Comparison of ENCODE assay signal across 10 cellular contexts in the genomic region with DNA sequence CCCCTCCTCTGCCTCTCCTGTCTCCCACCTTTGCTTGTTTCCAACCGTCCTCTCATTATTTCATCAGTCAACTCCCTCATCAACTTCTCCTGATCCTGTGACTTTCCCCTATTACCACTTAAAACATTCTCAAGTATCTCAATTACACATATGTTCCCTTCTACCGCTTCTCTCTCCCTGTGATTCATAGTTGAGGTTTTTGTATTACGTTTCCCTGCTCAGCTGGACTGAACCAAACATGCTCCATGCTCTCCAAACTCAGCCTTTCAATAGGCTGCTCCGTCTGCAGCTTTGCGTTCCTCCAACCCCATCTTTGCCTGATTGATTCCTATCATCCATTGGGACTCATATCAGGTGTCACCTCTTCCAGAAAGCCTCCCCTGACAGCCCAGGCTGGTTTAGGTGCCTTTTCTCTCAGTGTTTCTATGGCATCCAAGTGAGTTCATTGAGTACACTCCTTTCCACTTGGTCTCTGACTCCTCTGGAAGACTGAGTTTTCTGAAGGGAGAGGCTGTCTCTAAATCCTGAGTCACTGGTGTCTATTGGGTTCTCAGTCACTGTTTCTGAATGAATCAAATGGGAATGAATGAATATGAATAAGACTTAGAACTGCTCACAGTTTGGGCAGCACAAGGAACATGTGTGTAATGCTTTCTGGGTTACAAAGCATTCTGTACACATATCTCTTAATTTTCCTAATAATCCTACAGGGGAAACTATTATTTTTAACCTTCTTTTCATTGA. TPM values are rescaled to one million over a fixed set of nuclear protein-coding genes. Genes with fewer than 3 reads are reported as not detected.
DNase-seq lines count a peak whose midpoint lies in the region; ATAC-seq, FAIRE-seq and TF ChIP-seq lines count a peak whose summit lies in the region.
"Had no signal": no experiment of that assay in that cellular context is flagged by ENCODE, and none has a peak within 500 bp of the region (broad histone marks: within the 10 kb centered on the region; RNA-seq: fewer than 3 reads in every experiment).

No MANE protein-coding gene starts in this region.

- peak; percentile 88 for ATAC-seq in activated CD4-positive, alpha-beta T cell treated with anti-CD3 and anti-CD28 coated beads for 36 hours
- ATAC-seq in SK-N-SH treated with all-trans-retinoic acid at 6 μM for 48 hours (peak; percentile 43), natural killer cell (no peak)

- no peaks in the 10 kb centered on the region for H3K27me3 ChIP-seq in small intestine (ENCODE audit: control insufficient read depth in 2 of 2, insufficient read depth in 2 of 2, low read length in 2 of 2)

- CTCF ChIA-PET in activated CD4-positive, alpha-beta T cell treated with anti-CD3 and anti-CD28 coated beads for 36 hours (lab: Charles Lee), result no interaction called here

- H3K27me3 Mint-ChIP-seq in activated CD4-positive, alpha-beta T cell treated with anti-CD3 and anti-CD28 coated beads for 36 hours, result peaks cover 14% of the 10 kb centered on the region
- no peaks in the 10 kb centered on the region for H3K27me3 Mint-ChIP-seq in natural killer cell (ENCODE audit: low read depth in 2 of 2)

- H3K27ac Mint-ChIP-seq in activated CD4-positive, alpha-beta T cell treated with anti-CD3 and anti-CD28 coated beads for 36 hours, result no peak overlapping the region
- no peak overlapping the region for H3K27ac Mint-ChIP-seq in natural killer cell
- H3K27ac Mint-ChIP-seq: T-helper 2 cell treated with Interferon-gamma antibody and Interleukin-4, amounts not matched to agents 5 μg/mL and 100 μg/mL, for 36 hours had no signal

- H3K9me3 Mint-ChIP-seq in activated CD4-positive, alpha-beta T cell treated with anti-CD3 and anti-CD28 coated beads for 36 hours (ENCODE audit: low read depth), result no peaks in the 10 kb centered on the region
- no peaks in the 10 kb centered on the region for H3K9me3 Mint-ChIP-seq in natural killer cell
- H3K9me3 Mint-ChIP-seq: T-helper 2 cell treated with Interferon-gamma antibody and Interleukin-4, amounts not matched to agents 5 μg/mL and 100 μg/mL, for 36 hours had no signal

- POLR2A ChIA-PET in activated CD4-positive, alpha-beta T cell treated with anti-CD3 and anti-CD28 coated beads for 36 hours (lab: Charles Lee), result no interaction called here

- FAIRE-seq in small intestine (lab: Jason Lieb, UNC), result no peak

- H3K4me1 Mint-ChIP-seq in activated CD4-positive, alpha-beta T cell treated with anti-CD3 and anti-CD28 coated beads for 36 hours, result peaks cover 2% of the 10 kb centered on the region
- H3K4me1 Mint-ChIP-seq in natural killer cell, result no peaks in the 10 kb centered on the region

- 74 to 78% (median 75%) methylated on average over 5 of the region's 5 CpGs for WGBS in small intestine, 3 donors

- no peaks in the 10 kb centered on the region for H3K36me3 ChIP-seq in small intestine (ENCODE audit: control insufficient read depth in 2 of 2, insufficient read depth in 2 of 2, low read length in 2 of 2)

- intact Hi-C loops in activated CD4-positive, alpha-beta T cell treated with anti-CD3 and anti-CD28 coated beads for 36 hours (cut with DNase I, micrococcal nuclease), result loop anchor here in 1 of 2 experiments (5.0 kb wide), 1 partner anchor 353 kb away; no protein-coding TSS in a partner anchor
- intact Hi-C loops in natural killer cell (cut with micrococcal nuclease), result no loop called here

- H3K9me3 ChIP-seq in small intestine (ENCODE audit: control insufficient read depth, low read depth), result no peaks in the 10 kb centered on the region

- H3K4me1 ChIP-seq in small intestine (ENCODE audit: control insufficient read depth in 2 of 2, insufficient read depth in 1 of 2, low read depth in 1 of 2, low read length in 1 of 2), result peaks cover 11 to 27% of the 10 kb centered on the region in 2 donors

- H3K4me3 ChIP-seq in fibroblast of pulmonary artery (replicated peaks; ENCODE audit: low read depth, low read length), result no peak overlapping the region
- H3K4me3 ChIP-seq in small intestine (ENCODE audit: low read depth in 1 of 2, low read length in 2 of 2), result no peak overlapping the region

- H3K27ac ChIP-seq in small intestine (ENCODE audit: low read depth in 1 of 2, low read length in 1 of 2), result peak overlapping the region; percentile 1 to 30

- no peaks in the 10 kb centered on the region for H3K36me3 Mint-ChIP-seq in activated CD4-positive, alpha-beta T cell treated with anti-CD3 and anti-CD28 coated beads for 36 hours (ENCODE audit: low read depth)
- no peaks in the 10 kb centered on the region for H3K36me3 Mint-ChIP-seq in natural killer cell

- DNase-seq in activated CD4-positive, alpha-beta T cell treated with anti-CD3 and anti-CD28 coated beads for 36 hours, result peak; percentile 21
- no peak for DNase-seq in activated CD4-positive, alpha-beta T cell treated with anti-CD3 and anti-CD28 coated beads for 1 hour
- DNase-seq in fibroblast of pulmonary artery (ENCODE audit: low read depth) (peak; percentile 55), small intestine (no peak), natural killer cell (no peak)
- DNase-seq in stimulated activated CD4-positive, alpha-beta T cell treated with anti-CD3 and anti-CD28 coated beads, Interleukin-15, amount 100 ng/mL, for 24 hours, result no peak
- DNase-seq in activated CD4-positive, CD25-positive, alpha-beta regulatory T cell (lab: John Stamatoyannopoulos, UW), result no peak
- DNase-seq: stimulated activated CD4-positive, alpha-beta T cell treated with anti-CD3 and anti-CD28 coated beads, Interleukin-2, amount 100 ng/mL, for 24 hours had no signal

- H3K4me3 Mint-ChIP-seq in activated CD4-positive, alpha-beta T cell treated with anti-CD3 and anti-CD28 coated beads for 36 hours, result no peak overlapping the region
- H3K4me3 Mint-ChIP-seq in natural killer cell, result no peak overlapping the region
- H3K4me3 Mint-ChIP-seq: T-helper 2 cell treated with Interferon-gamma antibody and Interleukin-4, amounts not matched to agents 5 μg/mL and 100 μg/mL, for 36 hours had no signal

- no peak for TF ChIP-seq CTCF in fibroblast of pulmonary artery (IDR thresholded peaks at IDR 0.05; ENCODE audit: low read length, missing control alignments)
- TF ChIP-seq CTCF in natural killer cell (IDR thresholded peaks at IDR 0.05), result no peak

TF ChIP-seq in SK-N-SH treated with all-trans-retinoic acid at 6 μM for 48 hours, 23 proteins besides CTCF, POLR2A, EP300 and RAD21:
- TF ChIP-seq ESRRG (CRISPR knock-in tag; IDR thresholded peaks at IDR 0.05) (no peak), PPARA (CRISPR knock-in tag; IDR thresholded peaks at IDR 0.05; ENCODE audit: borderline replicate concordance) (no peak), BACH2 (CRISPR knock-in tag; IDR thresholded peaks at IDR 0.05; ENCODE audit: borderline replicate concordance) (no peak), RARB (CRISPR knock-in tag; IDR thresholded peaks at IDR 0.05) (no peak), ZFP30 (CRISPR knock-in tag; IDR thresholded peaks at IDR 0.05) (no peak), ZNF565 (CRISPR knock-in tag; conservative IDR thresholded peaks at IDR 0.05; ENCODE audit: low read depth) (no peak), GLIS3 (CRISPR knock-in tag; IDR thresholded peaks at IDR 0.05) (no peak), ZC3H10 (CRISPR knock-in tag; IDR thresholded peaks at IDR 0.05) (no peak), OSR1 (CRISPR knock-in tag; IDR thresholded peaks at IDR 0.05) (no peak), TOX (CRISPR knock-in tag; IDR thresholded peaks at IDR 0.05; ENCODE audit: borderline replicate concordance) (no peak)
- TF ChIP-seq, protein P1, sequence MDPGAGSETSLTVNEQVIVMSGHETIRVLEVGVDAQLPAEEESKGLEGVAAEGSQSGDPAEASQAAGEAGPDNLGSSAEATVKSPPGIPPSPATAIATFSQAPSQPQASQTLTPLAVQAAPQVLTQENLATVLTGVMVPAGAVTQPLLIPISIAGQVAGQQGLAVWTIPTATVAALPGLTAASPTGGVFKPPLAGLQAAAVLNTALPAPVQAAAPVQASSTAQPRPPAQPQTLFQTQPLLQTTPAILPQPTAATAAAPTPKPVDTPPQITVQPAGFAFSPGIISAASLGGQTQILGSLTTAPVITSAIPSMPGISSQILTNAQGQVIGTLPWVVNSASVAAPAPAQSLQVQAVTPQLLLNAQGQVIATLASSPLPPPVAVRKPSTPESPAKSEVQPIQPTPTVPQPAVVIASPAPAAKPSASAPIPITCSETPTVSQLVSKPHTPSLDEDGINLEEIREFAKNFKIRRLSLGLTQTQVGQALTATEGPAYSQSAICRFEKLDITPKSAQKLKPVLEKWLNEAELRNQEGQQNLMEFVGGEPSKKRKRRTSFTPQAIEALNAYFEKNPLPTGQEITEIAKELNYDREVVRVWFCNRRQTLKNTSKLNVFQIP (CRISPR knock-in tag; IDR thresholded peaks at IDR 0.05; ENCODE audit: borderline replicate concordance, low read depth), result no peak
- TF ChIP-seq, protein P2, sequence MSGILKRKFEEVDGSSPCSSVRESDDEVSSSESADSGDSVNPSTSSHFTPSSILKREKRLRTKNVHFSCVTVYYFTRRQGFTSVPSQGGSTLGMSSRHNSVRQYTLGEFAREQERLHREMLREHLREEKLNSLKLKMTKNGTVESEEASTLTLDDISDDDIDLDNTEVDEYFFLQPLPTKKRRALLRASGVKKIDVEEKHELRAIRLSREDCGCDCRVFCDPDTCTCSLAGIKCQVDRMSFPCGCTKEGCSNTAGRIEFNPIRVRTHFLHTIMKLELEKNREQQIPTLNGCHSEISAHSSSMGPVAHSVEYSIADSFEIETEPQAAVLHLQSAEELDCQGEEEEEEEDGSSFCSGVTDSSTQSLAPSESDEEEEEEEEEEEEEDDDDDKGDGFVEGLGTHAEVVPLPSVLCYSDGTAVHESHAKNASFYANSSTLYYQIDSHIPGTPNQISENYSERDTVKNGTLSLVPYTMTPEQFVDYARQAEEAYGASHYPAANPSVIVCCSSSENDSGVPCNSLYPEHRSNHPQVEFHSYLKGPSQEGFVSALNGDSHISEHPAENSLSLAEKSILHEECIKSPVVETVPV (CRISPR knock-in tag; IDR thresholded peaks at IDR 0.05), result no peak

RNA-seq across cellular contexts. Expression of a gene that starts 56.4 kb away (rescaled TPM):
- total RNA-seq in activated CD4-positive, alpha-beta T cell treated with anti-CD3 and anti-CD28 coated beads for 36 hours, result 1 to 10 TPM; 1.1 to 1.2 TPM
- 10 to 100 TPM; 35.9 to 99.1 (median 50.9) TPM for polyA plus RNA-seq in small intestine
- total RNA-seq in natural killer cell, result 10 to 100 TPM; 13.2 to 26.3 (median 17.1) TPM

Comparison
In these comparisons a context has a peak if more than half of its experiments do, and no peak if none do; other contexts are left out.
1. DNase-seq: peak in activated CD4-positive, alpha-beta T cell treated with anti-CD3 and anti-CD28 coated beads for 36 hours (single experiment) and fibroblast of pulmonary artery (single experiment); none in activated CD4-positive, alpha-beta T cell treated with anti-CD3 and anti-CD28 coated beads for 1 hour (single experiment), small intestine (single experiment), stimulated activated CD4-positive, alpha-beta T cell treated with anti-CD3 and anti-CD28 coated beads, Interleukin-15, amount 100 ng/mL, for 24 hours (single experiment), activated CD4-positive, CD25-positive, alpha-beta regulatory T cell (0 of 4) and natural killer cell (single experiment).
2. ATAC-seq: peak in activated CD4-positive, alpha-beta T cell treated with anti-CD3 and anti-CD28 coated beads for 36 hours (single experiment) and SK-N-SH treated with all-trans-retinoic acid at 6 μM for 48 hours (single experiment); none in natural killer cell (0 of 3).
3. RNA of a gene that starts 56.4 kb away (total RNA-seq): 13.2 to 26.3 TPM in natural killer cell; 1.1 to 1.2 TPM in activated CD4-positive, alpha-beta T cell treated with anti-CD3 and anti-CD28 coated beads for 36 hours; every median in the first group is over 4 times any median in the second.